ENCODE assay signal across 8 cellular contexts in genomic region chr6:75602897-75603395, GRCh38. TPM values are rescaled to one million over a fixed set of nuclear protein-coding genes. Genes with fewer than 3 reads are reported as not detected.
DNase-seq lines count a peak whose midpoint lies in the region; ATAC-seq and TF ChIP-seq lines count a peak whose summit lies in the region.

No MANE protein-coding gene starts in this region.

- H3K36me3 Mint-ChIP-seq in activated T-helper 1 cell treated with anti-CD3 and anti-CD28 coated beads, Interleukin-12 subunit alpha, Interleukin-12 subunit beta, Interleukin-2, Interleukin-4 antibody, amounts not matched to agents 30 ng/mL and 10 ng/mL and 1 ng/mL, durations not matched to agents 14 hours and 24 hours and 36 hours (ENCODE audit: low read depth): peaks cover 28% of the 10 kb centered on the region

- H3K4me3 Mint-ChIP-seq in activated T-helper 1 cell treated with anti-CD3 and anti-CD28 coated beads, Interleukin-12 subunit alpha, Interleukin-12 subunit beta, Interleukin-2, Interleukin-4 antibody, amounts not matched to agents 30 ng/mL and 10 ng/mL and 1 ng/mL, durations not matched to agents 14 hours and 24 hours and 36 hours: peak overlapping the region; percentile 100

- H3K27ac Mint-ChIP-seq in activated T-helper 1 cell treated with anti-CD3 and anti-CD28 coated beads, Interleukin-12 subunit alpha, Interleukin-12 subunit beta, Interleukin-2, Interleukin-4 antibody, amounts not matched to agents 30 ng/mL and 10 ng/mL and 1 ng/mL, durations not matched to agents 14 hours and 24 hours and 36 hours: peak overlapping the region; percentile 99

- H3K9me3 ChIP-seq in iPS-20b (ENCODE audit: insufficient read depth, low read depth, low read length) (no peaks in the 10 kb centered on the region), stomach (no peaks in the 10 kb centered on the region)

- intact Hi-C loops in activated T-helper 1 cell treated with anti-CD3 and anti-CD28 coated beads, Interleukin-12 subunit alpha, Interleukin-12 subunit beta, Interleukin-2, Interleukin-4 antibody, amounts not matched to agents 30 ng/mL and 10 ng/mL and 1 ng/mL, durations not matched to agents 14 hours and 24 hours and 36 hours (cut with micrococcal nuclease): loop anchor here (1.0 to 5.0 kb wide), 3 partner anchors 9 to 318 kb away; partner anchors contain the start of gene MYO6
- intact Hi-C loops in stomach (cut with DNase I; ENCODE audit: low total_unique reads): no loop called here

- 1 to 5% (median 2%) methylated on average over 3 of the region's 3 CpGs for WGBS in stomach, 5 donors

- H3K27me3 Mint-ChIP-seq in activated T-helper 1 cell treated with anti-CD3 and anti-CD28 coated beads, Interleukin-12 subunit alpha, Interleukin-12 subunit beta, Interleukin-2, Interleukin-4 antibody, amounts not matched to agents 30 ng/mL and 10 ng/mL and 1 ng/mL, durations not matched to agents 14 hours and 24 hours and 36 hours (ENCODE audit: insufficient read depth): no peaks in the 10 kb centered on the region

- TF ChIP-seq EP300 in stomach (IDR thresholded peaks at IDR 0.05): no peak

- H3K36me3 ChIP-seq in iPS-20b (ENCODE audit: insufficient read depth, low read depth, low read length): no peaks in the 10 kb centered on the region
- no peaks in the 10 kb centered on the region for H3K36me3 ChIP-seq in stomach

- POLR2A ChIA-PET in AG04449 (lab: Yijun Ruan, JAX): interaction anchor here (0.9 kb wide), 1 partner anchor 20 kb away, joined by 3 read pairs; no protein-coding TSS in a partner anchor

- peaks cover 62% of the 10 kb centered on the region for H3K4me1 Mint-ChIP-seq in activated T-helper 1 cell treated with anti-CD3 and anti-CD28 coated beads, Interleukin-12 subunit alpha, Interleukin-12 subunit beta, Interleukin-2, Interleukin-4 antibody, amounts not matched to agents 30 ng/mL and 10 ng/mL and 1 ng/mL, durations not matched to agents 14 hours and 24 hours and 36 hours (ENCODE audit: low read depth)

- CTCF ChIA-PET in AG04449 (lab: Yijun Ruan, JAX): interaction anchor here (0.8 kb wide), 1 partner anchor 303 kb away, joined by 3 read pairs; no protein-coding TSS in a partner anchor

- no peaks in the 10 kb centered on the region for H3K9me3 Mint-ChIP-seq in activated T-helper 1 cell treated with anti-CD3 and anti-CD28 coated beads, Interleukin-12 subunit alpha, Interleukin-12 subunit beta, Interleukin-2, Interleukin-4 antibody, amounts not matched to agents 30 ng/mL and 10 ng/mL and 1 ng/mL, durations not matched to agents 14 hours and 24 hours and 36 hours

- no peaks in the 10 kb centered on the region; the same call in 1 of the 2 replicates for H3K4me1 ChIP-seq in iPS-20b (ENCODE audit: insufficient read depth, low read length)
- peaks cover 25 to 81% (median 49%) of the 10 kb centered on the region in 4 donors for H3K4me1 ChIP-seq in stomach

- H3K27ac ChIP-seq in iPS-20b (ENCODE audit: low read length): peak overlapping the region; percentile 95
- H3K27ac ChIP-seq in stomach: peak overlapping the region; percentile 95 to 99 (median 97)

- TF ChIP-seq CTCF in AG04449 (IDR thresholded peaks at IDR 0.05; ENCODE audit: insufficient read depth, low read length, missing control alignments) (no peak), stomach (IDR thresholded peaks at IDR 0.05) (no peak)

- ATAC-seq in GM18868 (IDR thresholded peaks at IDR 0.05; ENCODE audit: unreplicated experiment): peak; percentile 17
- ATAC-seq in HG03097 (IDR thresholded peaks at IDR 0.05; ENCODE audit: low FRiP score, unreplicated experiment): peak; percentile 9

- no peak for TF ChIP-seq POLR2A in stomach (IDR thresholded peaks at IDR 0.05)

- peak overlapping the region; percentile 89 for H3K9ac ChIP-seq in iPS-20b (ENCODE audit: low read depth, low read length)

- no peaks in the 10 kb centered on the region for H3K27me3 ChIP-seq in iPS-20b (ENCODE audit: insufficient read depth, low read length)
- H3K27me3 ChIP-seq in stomach: no peaks in the 10 kb centered on the region

- DNase-seq in AG04449 (ENCODE audit: low read depth, low spot score): no peak
- no peak for DNase-seq in activated T-helper 1 cell treated with anti-CD3 and anti-CD28 coated beads, Interleukin-12 subunit alpha, Interleukin-12 subunit beta, Interleukin-2, Interleukin-4 antibody, amounts not matched to agents 30 ng/mL and 10 ng/mL and 1 ng/mL, durations not matched to agents 14 hours and 24 hours and 36 hours (ENCODE audit: low spot score)
- no peak for DNase-seq in stomach
- DNase-seq in UCSD-AML1 (lab: John Stamatoyannopoulos, UW; ENCODE audit: unreplicated experiment): no peak
- DNase-seq in SKM-1 treated with dmso at 0.1 percent for 144 hours (lab: John Stamatoyannopoulos, UW; ENCODE audit: unreplicated experiment): no peak

- H3K4me3 ChIP-seq in AG04449 (ENCODE audit: low read depth, low read length) (peak overlapping the region; percentile 80), iPS-20b (ENCODE audit: low read length) (peak overlapping the region; percentile 97), stomach (peak overlapping the region; percentile 71 to 85 (median 74))

RNA-seq across cellular contexts. Expression of gene SENP6, which starts 1.3 kb away (rescaled TPM):
- total RNA-seq in activated T-helper 1 cell treated with anti-CD3 and anti-CD28 coated beads, Interleukin-12 subunit alpha, Interleukin-12 subunit beta, Interleukin-2, Interleukin-4 antibody, amounts not matched to agents 30 ng/mL and 10 ng/mL and 1 ng/mL, durations not matched to agents 14 hours and 24 hours and 36 hours: 81.2 and 81.7 TPM in 2 replicates
- total RNA-seq in stomach: 100 to 1,000 TPM; 101 to 251 (median 168) TPM
- polyA plus RNA-seq in stomach: 10 to 100 TPM; 17.7 to 30.4 (median 23.8) TPM
